ENCODE assay signal across 19 cellular contexts in genomic region chr17:50168319-50168718, GRCh38. TPM values are rescaled to one million over a fixed set of nuclear protein-coding genes. Genes with fewer than 3 reads are reported as not detected.
DNase-seq lines count a peak whose midpoint lies in the region; ATAC-seq and TF ChIP-seq lines count a peak whose summit lies in the region.
"Had no signal": no experiment of that assay in that cellular context is flagged by ENCODE, and none has a peak within 500 bp of the region (broad histone marks: within the 10 kb centered on the region; RNA-seq: fewer than 3 reads in every experiment).

No MANE protein-coding gene starts in this region.

- no peak for TF ChIP-seq EP300 in esophagus muscularis mucosa (IDR thresholded peaks at IDR 0.05)

- H3K4me3 ChIP-seq in esophagus muscularis mucosa (no peak overlapping the region), gastrocnemius medialis (no peak overlapping the region)
- H3K4me3 ChIP-seq: esophagus squamous epithelium, transverse colon had no signal

- H3K9me3 ChIP-seq in esophagus muscularis mucosa (no peaks in the 10 kb centered on the region), gastrocnemius medialis (no peaks in the 10 kb centered on the region)
- H3K9me3 ChIP-seq: esophagus squamous epithelium, transverse colon had no signal

- WGBS in esophagus muscularis mucosa = 83% methylated on average over 4 of the region's 13 CpGs

- H3K27ac ChIP-seq in esophagus muscularis mucosa (replicated peaks in 1 of 4) = peak overlapping the region in 3 of 4 donors; percentile 28 to 96 (median 43)
- H3K27ac ChIP-seq in gastrocnemius medialis = peak overlapping the region; percentile 98 to 100 (median 99)
- H3K27ac ChIP-seq: C4-2B, transverse colon had no signal

- TF ChIP-seq CTCF in esophagus muscularis mucosa (IDR thresholded peaks at IDR 0.05) (no peak), gastrocnemius medialis (IDR thresholded peaks at IDR 0.05 in 4 of 5, conservative IDR thresholded peaks at IDR 0.05 in 1 of 5) (no peak)

- intact Hi-C loops in esophagus muscularis mucosa (cut with DNase I) (no loop called here), gastrocnemius medialis (cut with DNase I; ENCODE audit: low total_unique reads) (loop anchor here (5.0 to 10.0 kb wide), 2 partner anchors 36 to 696 kb away; partner anchors contain the start of genes SAMD14 and TOB1)

- H3K36me3 ChIP-seq in esophagus muscularis mucosa (peaks cover 0 to 33% (median 14%) of the 10 kb centered on the region in 4 donors), gastrocnemius medialis (peaks cover 0 to 20% of the 10 kb centered on the region in 2 donors)
- H3K36me3 ChIP-seq: esophagus squamous epithelium, transverse colon had no signal

- in situ Hi-C loops in gastrocnemius medialis (cut with MboI; ENCODE audit: low sequenced_read_pairs in 4 of 4) = no loop called here

- H3K27me3 ChIP-seq in esophagus muscularis mucosa (no peaks in the 10 kb centered on the region), gastrocnemius medialis (no peaks in the 10 kb centered on the region)
- H3K27me3 ChIP-seq: transverse colon had no signal

- ATAC-seq in gastrocnemius medialis (no peak), HG03139 (IDR thresholded peaks at IDR 0.05; ENCODE audit: unreplicated experiment) (no peak), HG02981 (IDR thresholded peaks at IDR 0.05; ENCODE audit: unreplicated experiment) (no peak), HG02852 (IDR thresholded peaks at IDR 0.05; ENCODE audit: unreplicated experiment) (no peak)

- TF ChIP-seq POLR2A in esophagus muscularis mucosa (IDR thresholded peaks at IDR 0.05; ENCODE audit: low read depth) (no peak), gastrocnemius medialis (IDR thresholded peaks at IDR 0.05) (no peak)

- DNase-seq in NCI-H146 (lab: John Stamatoyannopoulos, UW) (peak; percentile 48), NCI-H146 treated with DMSO at 0.1 percent for 48 hours (lab: John Stamatoyannopoulos, UW; ENCODE audit: unreplicated experiment) (no peak), NCI-H69 (lab: John Stamatoyannopoulos, UW) (peak; percentile 25), esophagus muscularis mucosa (ENCODE audit: extremely low spot score) (no peak), gastrocnemius medialis (no peak)
- DNase-seq: 8988T, DMS79, esophagus squamous epithelium, head of caudate nucleus, MV-4-11, NCI-H2081 treated with DMSO at 0.1 percent for 48 hours, NCI-H524 treated with DMSO at 0.1 percent for 48 hours, occipital lobe, transverse colon had no signal

- H3K4me1 ChIP-seq in esophagus muscularis mucosa (peaks cover 26 to 77% (median 72%) of the 10 kb centered on the region in 4 donors), gastrocnemius medialis (peaks cover 75 to 80% of the 10 kb centered on the region in 2 donors)

RNA-seq across cellular contexts. Expression of gene SGCA, which starts 2.5 kb away (rescaled TPM):
- total RNA-seq in esophagus muscularis mucosa (100 to 1,000 TPM in 1 of 4 donors, 10 to 100 TPM in 3; 72.7 to 145 (median 82.8) TPM), gastrocnemius medialis (100 to 1,000 TPM; 227 to 385 (median 292) TPM)
- total RNA-seq: bronchial epithelial cell, occipital lobe had no signal

RNA-seq across cellular contexts. Expression of gene PPP1R9B, which starts 17.8 kb away (rescaled TPM):
- total RNA-seq in esophagus muscularis mucosa = 10 to 100 TPM; 20.2 to 46.3 (median 37.5) TPM
- total RNA-seq in gastrocnemius medialis = 10 to 100 TPM in 2 of 4 donors, 1 to 10 TPM in 2; 4.7 to 18.8 (median 11.0) TPM

RNA-seq across cellular contexts. Expression of gene COL1A1, which starts 33.1 kb away (rescaled TPM):
- total RNA-seq in esophagus muscularis mucosa (100 to 1,000 TPM in 1 of 4 donors, 10 to 100 TPM in 3; 20.7 to 123 (median 41.5) TPM), gastrocnemius medialis (1 to 10 TPM; 1.7 to 9.5 (median 5.1) TPM)

RNA-seq across cellular contexts. Expression of gene SAMD14, which starts 38.4 kb away (rescaled TPM):
- total RNA-seq in esophagus muscularis mucosa (1 to 10 TPM in 3 of 4 donors, under 1 TPM in 1; 0.98 to 1.8 (median 1.5) TPM), gastrocnemius medialis (1 to 10 TPM in 1 of 4 donors, under 1 TPM in 2, not detected in 1; 0.04 to 3.8 (median 0.31) TPM)

Comparison
In these comparisons a context has a peak if more than half of its experiments do, and no peak if none do; other contexts are left out.
1. DNase-seq: peak in NCI-H146 (single experiment) and NCI-H69 (single experiment); none in NCI-H146 treated with DMSO at 0.1 percent for 48 hours (single experiment), esophagus muscularis mucosa (single experiment) and gastrocnemius medialis (0 of 2).